Comparison of ENCODE assay signal across 8 cellular contexts in the genomic region with DNA sequence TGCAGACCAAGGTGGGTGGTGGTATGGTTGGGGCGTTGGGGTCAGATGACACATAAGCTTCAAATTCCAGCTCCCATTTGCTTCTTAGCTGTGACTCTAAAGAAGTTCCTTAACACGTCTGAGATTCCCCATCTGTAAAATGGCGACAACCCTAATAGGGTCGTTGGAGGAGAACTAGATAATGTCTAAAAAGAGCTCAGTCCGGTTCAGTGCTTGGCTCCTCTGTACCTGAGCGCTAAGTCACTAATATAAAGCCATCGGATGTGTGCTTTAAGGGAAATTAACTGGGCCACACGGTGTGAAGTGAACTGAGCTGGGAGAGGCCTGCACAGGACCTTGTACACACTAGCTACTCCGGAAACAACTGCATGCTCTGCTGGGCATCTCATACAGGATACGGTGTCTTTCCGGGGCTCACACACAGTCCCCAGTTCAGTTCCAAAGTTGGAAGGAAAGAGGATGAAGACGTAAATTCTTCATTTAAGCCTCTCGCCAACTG. TPM values are rescaled to one million over a fixed set of nuclear protein-coding genes. Genes with fewer than 3 reads are reported as not detected.
DNase-seq lines count a peak whose midpoint lies in the region; ATAC-seq and TF ChIP-seq lines count a peak whose summit lies in the region.

No MANE protein-coding gene starts in this region.

- H3K27ac ChIP-seq in suprapubic skin, result peak overlapping the region; percentile 92

- H3K4me3 Mint-ChIP-seq in immature natural killer cell, result peak overlapping the region; percentile 94 to 98 (median 97)

- no peak for TF ChIP-seq CTCF in WI38 (IDR thresholded peaks at IDR 0.05; ENCODE audit: low read depth, low read length)
- no peak for TF ChIP-seq CTCF in suprapubic skin (IDR thresholded peaks at IDR 0.05)

- no peak for DNase-seq in immature natural killer cell
- no peak for DNase-seq in suprapubic skin (ENCODE audit: low spot score in 2 of 2)
- DNase-seq in NCI-H2107 (lab: John Stamatoyannopoulos, UW), result no peak
- no peak for DNase-seq in SW480 (ENCODE audit: low spot score)
- no peak for DNase-seq in stimulated activated CD4-positive, alpha-beta T cell treated with anti-CD3 and anti-CD28 coated beads, Interleukin-12 subunit alpha, Interleukin-12 subunit beta, amount 100 ng/mL, for 4 hours

- peak; percentile 27 for ATAC-seq in GM19035 (IDR thresholded peaks at IDR 0.05; ENCODE audit: unreplicated experiment)
- peak; percentile 15 for ATAC-seq in HG03039 (IDR thresholded peaks at IDR 0.05; ENCODE audit: unreplicated experiment)

- TF ChIP-seq POLR2A in suprapubic skin (IDR thresholded peaks at IDR 0.05), result no peak

- H3K36me3 Mint-ChIP-seq in immature natural killer cell, result peaks cover 0 to 14% (median 0%) of the 10 kb centered on the region in 3 donors

- peaks cover 39 to 57% of the 10 kb centered on the region in 2 donors for H3K4me1 Mint-ChIP-seq in immature natural killer cell

- TF ChIP-seq EP300 in suprapubic skin (IDR thresholded peaks at IDR 0.05), result peak; percentile 39

- no peaks in the 10 kb centered on the region for H3K9me3 ChIP-seq in suprapubic skin

- H3K36me3 ChIP-seq in suprapubic skin, result peaks cover 17% of the 10 kb centered on the region

- peaks cover 21% of the 10 kb centered on the region for H3K4me1 ChIP-seq in suprapubic skin

- H3K27me3 ChIP-seq in suprapubic skin, result no peaks in the 10 kb centered on the region

- H3K4me3 ChIP-seq in WI38 (ENCODE audit: low read depth, low read length) (peak overlapping the region; percentile 96; the same call in 1 of the 2 replicates), suprapubic skin (peak overlapping the region; percentile 86)

- H3K9me3 Mint-ChIP-seq in immature natural killer cell, result no peaks in the 10 kb centered on the region

- WGBS in suprapubic skin, result 64% methylated on average over 13 of the region's 13 CpGs

- H3K27me3 Mint-ChIP-seq in immature natural killer cell (ENCODE audit: low read depth in 3 of 3), result peaks cover 7 to 13% (median 11%) of the 10 kb centered on the region in 3 donors

- peak overlapping the region; percentile 93 to 99 (median 98) for H3K27ac Mint-ChIP-seq in immature natural killer cell

RNA-seq across cellular contexts. Expression of a gene that starts 0.5 kb away (rescaled TPM):
- polyA plus RNA-seq in immature natural killer cell, result 10 to 100 TPM; 20.0 to 31.8 (median 26.1) TPM
- 10 to 100 TPM; 25.8 to 60.5 (median 39.6) TPM for total RNA-seq in suprapubic skin

RNA-seq across cellular contexts. Expression of a gene that starts 22.9 kb away (rescaled TPM):
- polyA plus RNA-seq in immature natural killer cell, result 1 to 10 TPM in 1 of 3 donors, under 1 TPM in 1, not detected in 1; 0.19 to 1.0 TPM
- 10 to 100 TPM; 25.8 to 36.7 (median 31.0) TPM for total RNA-seq in suprapubic skin

RNA-seq across cellular contexts. Expression of a gene that starts 35.3 kb away (rescaled TPM):
- not detected for polyA plus RNA-seq in immature natural killer cell
- 1 to 10 TPM in 3 of 4 donors, under 1 TPM in 1; 0.91 to 2.2 (median 1.0) TPM for total RNA-seq in suprapubic skin

RNA-seq across cellular contexts. Expression of a gene that starts 49.4 kb away (rescaled TPM):
- polyA plus RNA-seq in immature natural killer cell, result 10 to 100 TPM in 1 of 3 donors, 1 to 10 TPM in 2; 3.0 to 14.1 (median 4.4) TPM
- total RNA-seq in suprapubic skin, result 100 to 1,000 TPM; 118 to 178 (median 142) TPM
